Comparison of ENCODE assay signal across 2 cellular contexts in genomic region chr2:47237375-47238357, GRCh38.
TF ChIP-seq lines count a peak whose summit lies in the region.

No MANE protein-coding gene starts in this region.

TF ChIP-seq in GM23338, 12 proteins besides CTCF, POLR2A, EP300 and RAD21 (continued from another document):
- TF ChIP-seq REST (IDR thresholded peaks at IDR 0.05; ENCODE audit: unreplicated experiment), result no peak
- no peak for TF ChIP-seq POLR2AphosphoS5 (IDR thresholded peaks at IDR 0.05; ENCODE audit: low read depth)

TF ChIP-seq in WTC11, 78 proteins besides CTCF, POLR2A, EP300 and RAD21 (continued from another document):
- TF ChIP-seq PRDM15 (CRISPR knock-in tag; IDR thresholded peaks at IDR 0.05), result peak; percentile 63; the same call in 1 of the 2 replicates
